ENCODE assay signal across 8 cellular contexts in genomic region chr2:72770879-72771461, GRCh38. TPM values are rescaled to one million over a fixed set of nuclear protein-coding genes. Genes with fewer than 3 reads are reported as not detected.
DNase-seq lines count a peak whose midpoint lies in the region; ATAC-seq and TF ChIP-seq lines count a peak whose summit lies in the region.

No MANE protein-coding gene starts in this region.

- POLR2A ChIA-PET in CD8-positive, alpha-beta memory T cell (lab: Charles Lee): no interaction called here

- H3K27me3 Mint-ChIP-seq in CD8-positive, alpha-beta memory T cell: no peaks in the 10 kb centered on the region

- no peaks in the 10 kb centered on the region for H4K20me1 ChIP-seq in hepatocyte (ENCODE audit: insufficient read depth, poor library complexity, severe bottlenecking)

- 4% methylated on average over 2 of the region's 2 CpGs for WGBS in hepatocyte (ENCODE audit: low lambda C conversion rate, missing lambda C conversion rate)

- TF ChIP-seq CTCF in hepatocyte (IDR thresholded peaks at IDR 0.05; ENCODE audit: poor library complexity): peak; percentile 92

- CTCF ChIA-PET in CD8-positive, alpha-beta memory T cell (lab: Charles Lee): interaction anchor here (1.5 to 2.3 kb wide), 3 partner anchors 88 to 91 kb away, joined by 10 to 18 read pairs (median 12); no protein-coding TSS in a partner anchor

- H3K36me3 ChIP-seq in CD8-positive, alpha-beta memory T cell (ENCODE audit: insufficient read depth, low read length): no peaks in the 10 kb centered on the region
- no peaks in the 10 kb centered on the region for H3K36me3 ChIP-seq in hepatocyte (replicated peaks; ENCODE audit: insufficient read depth, low read depth)

- H3K36me3 Mint-ChIP-seq in CD8-positive, alpha-beta memory T cell: peaks cover 0 to 5% (median 3%) of the 10 kb centered on the region in 3 donors

- H3K4me1 Mint-ChIP-seq in CD8-positive, alpha-beta memory T cell: no peaks in the 10 kb centered on the region

- no peaks in the 10 kb centered on the region for H3K9me3 Mint-ChIP-seq in CD8-positive, alpha-beta memory T cell

- no peak overlapping the region for H3K4me3 ChIP-seq in CD8-positive, alpha-beta memory T cell (ENCODE audit: low read length)
- H3K4me3 ChIP-seq in hepatocyte: no peak overlapping the region

- no peak overlapping the region for H3K4me2 ChIP-seq in hepatocyte

- peak; percentile 14 to 64 (median 53) for DNase-seq in CD8-positive, alpha-beta memory T cell
- DNase-seq in NAMALWA (ENCODE audit: low spot score) (peak; percentile 83), SK-N-DZ (ENCODE audit: low spot score) (peak; percentile 66), astrocyte of the hippocampus (ENCODE audit: low read depth, low spot score) (peak; percentile 80), hepatocyte (ENCODE audit: low spot score) (peak; percentile 87), smooth muscle cell of the brain vasculature (ENCODE audit: low read depth, low spot score) (peak; percentile 57)

- no peaks in the 10 kb centered on the region for H3K4me1 ChIP-seq in CD8-positive, alpha-beta memory T cell (ENCODE audit: insufficient read depth, low read length)
- no peaks in the 10 kb centered on the region for H3K4me1 ChIP-seq in hepatocyte (ENCODE audit: insufficient read depth)

- H3K9me3 ChIP-seq in CD8-positive, alpha-beta memory T cell (ENCODE audit: low read length): no peaks in the 10 kb centered on the region
- no peaks in the 10 kb centered on the region for H3K9me3 ChIP-seq in hepatocyte (ENCODE audit: low read depth)

- peaks cover 9% of the 10 kb centered on the region for H3K79me2 ChIP-seq in hepatocyte

- H2AFZ ChIP-seq in hepatocyte: no peak overlapping the region

- no peak overlapping the region for H3K27ac ChIP-seq in CD8-positive, alpha-beta memory T cell (ENCODE audit: low read depth, low read length)
- H3K27ac ChIP-seq in hepatocyte: no peak overlapping the region

- ATAC-seq in GM21367 (IDR thresholded peaks at IDR 0.05; ENCODE audit: unreplicated experiment): peak; percentile 65
- no peak for ATAC-seq in HG02870 (IDR thresholded peaks at IDR 0.05; ENCODE audit: unreplicated experiment)

- no peak overlapping the region for H3K4me3 Mint-ChIP-seq in CD8-positive, alpha-beta memory T cell

- no peaks in the 10 kb centered on the region for H3K27me3 ChIP-seq in CD8-positive, alpha-beta memory T cell (ENCODE audit: insufficient read depth, low read length, poor library complexity, severe bottlenecking)
- no peaks in the 10 kb centered on the region for H3K27me3 ChIP-seq in hepatocyte

- no peak overlapping the region for H3K27ac Mint-ChIP-seq in CD8-positive, alpha-beta memory T cell

- H3K9me2 ChIP-seq in hepatocyte (replicated peaks; ENCODE audit: insufficient read depth): no peaks in the 10 kb centered on the region

RNA-seq across cellular contexts. Expression of gene EXOC6B, which starts 54.9 kb away (rescaled TPM):
- total RNA-seq in CD8-positive, alpha-beta memory T cell: 1 to 10 TPM; 7.1 to 9.4 TPM
- polyA plus RNA-seq in CD8-positive, alpha-beta memory T cell: 2.1 TPM
- polyA plus RNA-seq in SK-N-DZ (2014; cell fraction: cytosol; rRNA removed): 7.2 and 8.0 TPM in 2 replicates
- polyA plus RNA-seq in SK-N-DZ (2014; cell fraction: nucleus; rRNA removed): 7.8 and 11.7 TPM in 2 replicates
- 36.2 and 50.0 TPM in 2 replicates for total RNA-seq in hepatocyte
- polyA plus RNA-seq in hepatocyte: 11.1 and 11.8 TPM in 2 replicates
